ENCODE assay signal across 27 cellular contexts in the genomic region with DNA sequence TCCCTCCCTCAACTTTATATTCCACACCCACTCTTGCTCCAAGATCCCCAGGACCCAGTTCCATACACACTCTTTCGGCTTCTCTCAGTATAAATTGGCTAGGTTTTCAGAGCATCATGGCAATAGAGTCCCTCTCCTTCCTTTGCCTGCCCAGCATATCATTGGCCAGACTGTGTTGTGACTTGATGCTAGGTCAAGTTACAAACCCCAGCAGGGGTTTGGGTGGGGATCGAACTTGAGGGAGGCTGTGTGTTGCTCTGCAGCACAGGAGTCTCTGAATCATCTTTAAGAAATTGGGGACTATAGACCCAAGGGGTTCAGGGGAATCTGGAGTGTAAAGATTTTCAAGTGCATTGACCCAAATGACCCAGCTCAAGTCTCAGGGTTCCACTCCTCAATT.
"Had no signal": no experiment of that assay in that cellular context is flagged by ENCODE, and none has a peak within 500 bp of the region (broad histone marks: within the 10 kb centered on the region; RNA-seq: fewer than 3 reads in every experiment).

No MANE protein-coding gene starts in this region.

- H3K4me1 Mint-ChIP-seq: activated CD4-positive, alpha-beta memory T cell treated with anti-CD3 and anti-CD28 coated beads, Interleukin-2, amount 10 ng/mL, durations not matched to agents 7 days and 5 days; activated CD4-positive, alpha-beta T cell treated with anti-CD3 and anti-CD28 coated beads, Interleukin-2, amount 10 ng/mL, durations not matched to agents 7 days and 5 days; activated naive CD4-positive, alpha-beta T cell treated with anti-CD3 and anti-CD28 coated beads, Interleukin-2, amount 10 ng/mL, durations not matched to agents 7 days and 5 days; activated naive CD8-positive, alpha-beta T cell treated with anti-CD3 and anti-CD28 coated beads, Interleukin-2, amount 10 ng/mL, durations not matched to agents 7 days and 5 days; central memory CD8-positive, alpha-beta T cell had no signal

- H3K27me3 Mint-ChIP-seq: activated CD4-positive, alpha-beta memory T cell treated with anti-CD3 and anti-CD28 coated beads, Interleukin-2, amount 10 ng/mL, durations not matched to agents 7 days and 5 days; activated CD4-positive, alpha-beta T cell treated with anti-CD3 and anti-CD28 coated beads, Interleukin-2, amount 10 ng/mL, durations not matched to agents 7 days and 5 days; activated naive CD4-positive, alpha-beta T cell treated with anti-CD3 and anti-CD28 coated beads, Interleukin-2, amount 10 ng/mL, durations not matched to agents 7 days and 5 days; activated naive CD8-positive, alpha-beta T cell treated with anti-CD3 and anti-CD28 coated beads, Interleukin-2, amount 10 ng/mL, durations not matched to agents 7 days and 5 days; activated T-cell treated with anti-CD3 and anti-CD28 coated beads, Interleukin-2, amount 50 U/mL, for 24 hours; central memory CD8-positive, alpha-beta T cell; dendritic cell treated with granulocyte-macrophage colony-stimulating factor and Interleukin-4, amounts not matched to agents 40 ng/mL and 50 ng/mL, for 4 days had no signal

- H3K9me3 ChIP-seq: gastrocnemius medialis had no signal

- DNase-seq: activated CD4-positive, alpha-beta memory T cell treated with anti-CD3 and anti-CD28 coated beads, Interleukin-2, amount 10 ng/mL, durations not matched to agents 7 days and 5 days; activated CD4-positive, alpha-beta T cell treated with anti-CD3 and anti-CD28 coated beads for 1 hour; activated CD4-positive, alpha-beta T cell treated with anti-CD3 and anti-CD28 coated beads for 4 hours; activated CD4-positive, alpha-beta T cell treated with anti-CD3 and anti-CD28 coated beads, Interleukin-2, amount 10 ng/mL, durations not matched to agents 7 days and 5 days; activated CD4-positive, alpha-beta T cell treated with anti-CD3 and anti-CD28 coated beads, Interleukin-2, amount 50 U/mL, for 4 hours; activated CD8-positive, alpha-beta memory T cell treated with anti-CD3 and anti-CD28 coated beads, Interleukin-2, amount 50 U/mL, for 48 hours; activated gamma-delta T cell; activated naive CD4-positive, alpha-beta T cell; activated naive CD4-positive, alpha-beta T cell treated with anti-CD3 and anti-CD28 coated beads, Interleukin-2, amount 10 ng/mL, durations not matched to agents 7 days and 5 days; activated naive CD8-positive, alpha-beta T cell treated with anti-CD3 and anti-CD28 coated beads, Interleukin-2, amount 10 ng/mL, durations not matched to agents 7 days and 5 days; activated T-cell treated with anti-CD3 and anti-CD28 coated beads for 4 hours; activated T-cell treated with anti-CD3 and anti-CD28 coated beads, Interleukin-2, amount 50 U/mL, for 24 hours; activated T-cell treated with anti-CD3 and anti-CD28 coated beads, Interleukin-2, amount 50 U/mL, for 72 hours; brain microvascular endothelial cell; dorsolateral prefrontal cortex; effector memory CD4-positive, alpha-beta T cell; erythroblast; foreskin keratinocyte; gastrocnemius medialis; glutamatergic neuron; heart left ventricle; T-helper 2 cell had no signal

- H3K4me3 Mint-ChIP-seq: activated CD4-positive, alpha-beta memory T cell treated with anti-CD3 and anti-CD28 coated beads, Interleukin-2, amount 10 ng/mL, durations not matched to agents 7 days and 5 days; activated CD4-positive, alpha-beta T cell treated with anti-CD3 and anti-CD28 coated beads, Interleukin-2, amount 10 ng/mL, durations not matched to agents 7 days and 5 days; activated naive CD4-positive, alpha-beta T cell treated with anti-CD3 and anti-CD28 coated beads, Interleukin-2, amount 10 ng/mL, durations not matched to agents 7 days and 5 days; activated naive CD8-positive, alpha-beta T cell treated with anti-CD3 and anti-CD28 coated beads, Interleukin-2, amount 10 ng/mL, durations not matched to agents 7 days and 5 days; activated T-cell treated with anti-CD3 and anti-CD28 coated beads, Interleukin-2, amount 50 U/mL, for 24 hours; activated T-cell treated with anti-CD3 and anti-CD28 coated beads, Interleukin-2, amount 50 U/mL, for 72 hours; central memory CD8-positive, alpha-beta T cell; dendritic cell treated with granulocyte-macrophage colony-stimulating factor and Interleukin-4, amounts not matched to agents 40 ng/mL and 50 ng/mL, for 4 days had no signal

- H3K4me3 ChIP-seq: coronary artery, dorsolateral prefrontal cortex, esophagus muscularis mucosa, gastrocnemius medialis, heart left ventricle had no signal

- H3K4me1 ChIP-seq: esophagus muscularis mucosa, foreskin keratinocyte, gastrocnemius medialis, heart left ventricle had no signal

- ATAC-seq: activated naive CD4-positive, alpha-beta T cell treated with anti-CD3 and anti-CD28 coated beads, Interleukin-2, amount 50 U/mL, for 72 hours; activated T-cell treated with anti-CD3 and anti-CD28 coated beads, Interleukin-2, amount 50 U/mL, for 72 hours; foreskin keratinocyte; gastrocnemius medialis; heart left ventricle had no signal

- H3K27me3 ChIP-seq: brain microvascular endothelial cell, dorsolateral prefrontal cortex, foreskin keratinocyte, gastrocnemius medialis, heart left ventricle had no signal

- H3K36me3 ChIP-seq: brain microvascular endothelial cell, esophagus muscularis mucosa, gastrocnemius medialis, heart left ventricle had no signal

- H3K27ac ChIP-seq: brain microvascular endothelial cell, coronary artery, dorsolateral prefrontal cortex, esophagus muscularis mucosa, foreskin keratinocyte, gastrocnemius medialis, heart left ventricle had no signal

- H3K27ac Mint-ChIP-seq: activated CD4-positive, alpha-beta memory T cell treated with anti-CD3 and anti-CD28 coated beads, Interleukin-2, amount 10 ng/mL, durations not matched to agents 7 days and 5 days; activated CD4-positive, alpha-beta T cell treated with anti-CD3 and anti-CD28 coated beads, Interleukin-2, amount 10 ng/mL, durations not matched to agents 7 days and 5 days; activated naive CD4-positive, alpha-beta T cell treated with anti-CD3 and anti-CD28 coated beads, Interleukin-2, amount 10 ng/mL, durations not matched to agents 7 days and 5 days; activated naive CD4-positive, alpha-beta T cell treated with anti-CD3 and anti-CD28 coated beads, Interleukin-2, amount 50 U/mL, for 72 hours; activated naive CD8-positive, alpha-beta T cell treated with anti-CD3 and anti-CD28 coated beads, Interleukin-2, amount 10 ng/mL, durations not matched to agents 7 days and 5 days; activated T-cell treated with anti-CD3 and anti-CD28 coated beads, Interleukin-2, amount 50 U/mL, for 24 hours; activated T-cell treated with anti-CD3 and anti-CD28 coated beads, Interleukin-2, amount 50 U/mL, for 72 hours; dendritic cell treated with granulocyte-macrophage colony-stimulating factor and Interleukin-4, amounts not matched to agents 40 ng/mL and 50 ng/mL, for 4 days had no signal

- H3K36me3 Mint-ChIP-seq: activated naive CD4-positive, alpha-beta T cell treated with anti-CD3 and anti-CD28 coated beads, Interleukin-2, amount 10 ng/mL, durations not matched to agents 7 days and 5 days; activated naive CD4-positive, alpha-beta T cell treated with anti-CD3 and anti-CD28 coated beads, Interleukin-2, amount 50 U/mL, for 72 hours; activated naive CD8-positive, alpha-beta T cell treated with anti-CD3 and anti-CD28 coated beads, Interleukin-2, amount 10 ng/mL, durations not matched to agents 7 days and 5 days had no signal

- H3K9me3 Mint-ChIP-seq: activated CD4-positive, alpha-beta memory T cell treated with anti-CD3 and anti-CD28 coated beads, Interleukin-2, amount 10 ng/mL, durations not matched to agents 7 days and 5 days; activated CD4-positive, alpha-beta T cell treated with anti-CD3 and anti-CD28 coated beads, Interleukin-2, amount 10 ng/mL, durations not matched to agents 7 days and 5 days; dendritic cell treated with granulocyte-macrophage colony-stimulating factor and Interleukin-4, amounts not matched to agents 40 ng/mL and 50 ng/mL, for 4 days had no signal
